23 cellular contexts compared by ENCODE assay signal in genomic region chr1:98276514-98276913, GRCh38.
"Had no signal": no experiment of that assay in that cellular context is flagged by ENCODE, and none has a peak within 500 bp of the region (broad histone marks: within the 10 kb centered on the region; RNA-seq: fewer than 3 reads in every experiment).

No MANE protein-coding gene starts in this region.

- H3K27me3 ChIP-seq: foreskin keratinocyte, stomach, suprapubic skin, tibial nerve had no signal

- H3K9me3 ChIP-seq: stomach, suprapubic skin had no signal

- H3K27me3 Mint-ChIP-seq: activated naive CD4-positive, alpha-beta T cell treated with anti-CD3 and anti-CD28 coated beads, Interleukin-2, amount 10 ng/mL, durations not matched to agents 7 days and 5 days; dendritic cell treated with granulocyte-macrophage colony-stimulating factor and Interleukin-4, amounts not matched to agents 40 ng/mL and 50 ng/mL, for 4 days; memory B cell; naive B cell; stimulated activated memory B cell treated with anti-CD40 and anti-IgM and Interleukin-4, amounts not matched to agents 10 μg/mL and 1 μg/mL and 100 μg/mL, for 72 hours had no signal

- H3K4me3 Mint-ChIP-seq: activated naive CD4-positive, alpha-beta T cell treated with anti-CD3 and anti-CD28 coated beads, Interleukin-2, amount 10 ng/mL, durations not matched to agents 7 days and 5 days; activated T-cell treated with anti-CD3 and anti-CD28 coated beads, Interleukin-2, amount 50 U/mL, for 72 hours; dendritic cell treated with granulocyte-macrophage colony-stimulating factor and Interleukin-4, amounts not matched to agents 40 ng/mL and 50 ng/mL, for 4 days; memory B cell; naive B cell; neural crest cell; stimulated activated memory B cell treated with anti-CD40 and anti-IgM and Interleukin-4, amounts not matched to agents 10 μg/mL and 1 μg/mL and 100 μg/mL, for 72 hours had no signal

- H3K36me3 ChIP-seq: stomach, suprapubic skin, tibial nerve had no signal

- H3K36me3 Mint-ChIP-seq: activated naive CD4-positive, alpha-beta T cell treated with anti-CD3 and anti-CD28 coated beads, Interleukin-2, amount 10 ng/mL, durations not matched to agents 7 days and 5 days; memory B cell; naive B cell; stimulated activated memory B cell treated with anti-CD40 and anti-IgM and Interleukin-4, amounts not matched to agents 10 μg/mL and 1 μg/mL and 100 μg/mL, for 72 hours had no signal

- H3K4me1 ChIP-seq: foreskin keratinocyte, stomach, suprapubic skin, tibial nerve had no signal

- DNase-seq: activated effector memory CD4-positive, alpha-beta T cell treated with anti-CD3 and anti-CD28 coated beads, Interleukin-2, amount 50 U/mL, for 16 hours; activated naive CD4-positive, alpha-beta T cell treated with anti-CD3 and anti-CD28 coated beads, Interleukin-2, amount 10 ng/mL, durations not matched to agents 7 days and 5 days; activated T-cell treated with anti-CD3 and anti-CD28 coated beads, Interleukin-2, amount 50 U/mL, for 72 hours; amygdala; effector CD4-positive, alpha-beta T cell; erythroblast; glutamatergic neuron; hippocampal formation; left colon; naive B cell; posterior cingulate gyrus; small intestine; stimulated activated CD4-positive, alpha-beta T cell treated with anti-CD3 and anti-CD28 coated beads, Interleukin-15, amount 100 ng/mL, for 24 hours; stomach; T-helper 1 cell had no signal

- H3K4me1 Mint-ChIP-seq: activated naive CD4-positive, alpha-beta T cell treated with anti-CD3 and anti-CD28 coated beads, Interleukin-2, amount 10 ng/mL, durations not matched to agents 7 days and 5 days; memory B cell; naive B cell; stimulated activated memory B cell treated with anti-CD40 and anti-IgM and Interleukin-4, amounts not matched to agents 10 μg/mL and 1 μg/mL and 100 μg/mL, for 72 hours had no signal

- H3K9me3 Mint-ChIP-seq: activated naive CD4-positive, alpha-beta T cell treated with anti-CD3 and anti-CD28 coated beads, Interleukin-2, amount 10 ng/mL, durations not matched to agents 7 days and 5 days; memory B cell; stimulated activated memory B cell treated with anti-CD40 and anti-IgM and Interleukin-4, amounts not matched to agents 10 μg/mL and 1 μg/mL and 100 μg/mL, for 72 hours had no signal

- H3K27ac ChIP-seq: foreskin keratinocyte, stomach, suprapubic skin, tibial nerve had no signal

- H3K4me3 ChIP-seq: stomach, suprapubic skin, tibial nerve had no signal

- H3K27ac Mint-ChIP-seq: activated naive CD4-positive, alpha-beta T cell treated with anti-CD3 and anti-CD28 coated beads, Interleukin-2, amount 10 ng/mL, durations not matched to agents 7 days and 5 days; activated T-cell treated with anti-CD3 and anti-CD28 coated beads, Interleukin-2, amount 50 U/mL, for 72 hours; dendritic cell treated with granulocyte-macrophage colony-stimulating factor and Interleukin-4, amounts not matched to agents 40 ng/mL and 50 ng/mL, for 4 days; memory B cell; naive B cell; stimulated activated memory B cell treated with anti-CD40 and anti-IgM and Interleukin-4, amounts not matched to agents 10 μg/mL and 1 μg/mL and 100 μg/mL, for 72 hours had no signal

- ATAC-seq: activated T-cell treated with anti-CD3 and anti-CD28 coated beads, Interleukin-2, amount 50 U/mL, for 72 hours; left colon; sciatic nerve; stimulated activated memory B cell treated with anti-CD40 and anti-IgM and Interleukin-4, amounts not matched to agents 10 μg/mL and 1 μg/mL and 100 μg/mL, for 72 hours had no signal
